Comparison of ENCODE assay signal across 17 cellular contexts in the genomic region with DNA sequence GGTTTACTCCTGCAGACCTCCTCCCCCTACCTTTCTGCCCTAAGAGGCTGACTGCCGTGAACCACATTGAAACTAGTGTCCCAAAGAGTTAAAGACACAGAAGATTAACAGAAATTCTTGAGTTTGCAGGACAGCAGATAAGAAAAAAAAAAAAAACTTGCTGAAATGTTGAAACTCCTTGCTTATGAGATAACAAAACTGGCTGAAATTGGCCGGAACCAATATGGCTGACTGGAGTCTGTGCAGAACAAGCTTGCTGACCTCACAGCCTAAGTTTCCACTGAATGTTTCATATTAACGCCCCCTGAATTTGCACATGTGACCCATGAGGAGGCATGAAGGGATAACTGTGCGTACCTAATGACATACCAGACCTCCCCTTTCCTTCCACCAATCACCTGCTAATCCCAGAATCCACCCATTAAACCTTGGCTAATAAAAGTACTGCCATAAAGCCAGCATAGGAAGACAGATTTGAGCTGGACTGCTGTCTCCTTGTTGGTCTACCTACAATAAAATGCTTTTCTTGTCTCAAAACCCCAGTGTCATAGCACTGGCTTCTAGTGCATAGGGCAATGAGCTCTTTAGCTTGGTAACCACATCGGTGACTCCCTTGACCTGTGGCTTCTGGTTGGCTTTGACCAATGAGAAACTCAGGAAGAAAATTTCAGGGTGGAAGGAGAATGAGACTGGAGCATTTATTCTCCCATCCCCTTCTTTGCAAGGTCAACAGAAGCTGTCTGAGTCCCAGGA.
DNase-seq lines count a peak whose midpoint lies in the region; ATAC-seq and TF ChIP-seq lines count a peak whose summit lies in the region.
"Had no signal": no experiment of that assay in that cellular context is flagged by ENCODE, and none has a peak within 500 bp of the region (broad histone marks: within the 10 kb centered on the region; RNA-seq: fewer than 3 reads in every experiment).

No MANE protein-coding gene starts in this region.

- H3K9me3 ChIP-seq in left ventricle myocardium inferior (replicated peaks): no peaks in the 10 kb centered on the region
- no peaks in the 10 kb centered on the region for H3K9me3 ChIP-seq in right atrium auricular region
- H3K9me3 ChIP-seq: BE2C had no signal

- peaks cover 23% of the 10 kb centered on the region for H3K4me1 Mint-ChIP-seq in brain
- H3K4me1 Mint-ChIP-seq in osteocyte (ENCODE audit: unreplicated experiment): peaks cover 16% of the 10 kb centered on the region
- no peaks in the 10 kb centered on the region for H3K4me1 Mint-ChIP-seq in activated T-cell treated with anti-CD3 and anti-CD28 coated beads, Interleukin-2, amount 50 U/mL, for 72 hours (ENCODE audit: low read depth)
- H3K4me1 Mint-ChIP-seq: CD4-positive, alpha-beta memory T cell had no signal

- DNase-seq in left ventricle myocardium inferior (no peak), right atrium auricular region (ENCODE audit: low spot score) (no peak), osteocyte (ENCODE audit: extremely low spot score, unreplicated experiment) (no peak), CD1c-positive myeloid dendritic cell (ENCODE audit: extremely low spot score) (no peak)
- DNase-seq in activated T-cell treated with anti-CD3 and anti-CD28 coated beads, Interleukin-2, amount 50 U/mL, for 72 hours: no peak
- DNase-seq: BE2C; Calu3; CD4-positive, alpha-beta memory T cell; MM.1S; NCI-H1105 treated with DMSO at 0.1 percent for 48 hours; NCI-H1694; NCI-H2081 treated with DMSO at 0.1 percent for 48 hours; NCI-H748 treated with DMSO at 0.1 percent for 48 hours had no signal

- H3K9me3 Mint-ChIP-seq in brain (peaks cover 0 to 4% (median 3%) of the 10 kb centered on the region in 5 experiments), osteocyte (ENCODE audit: unreplicated experiment) (no peaks in the 10 kb centered on the region)
- H3K9me3 Mint-ChIP-seq in activated T-cell treated with anti-CD3 and anti-CD28 coated beads, Interleukin-2, amount 50 U/mL, for 72 hours: no peaks in the 10 kb centered on the region
- H3K9me3 Mint-ChIP-seq: GM23338 had no signal

- H3K4me3 ChIP-seq in left ventricle myocardium inferior: no peak overlapping the region
- no peak overlapping the region for H3K4me3 ChIP-seq in right atrium auricular region
- H3K4me3 ChIP-seq: GM23338 had no signal

- intact Hi-C loops in left ventricle myocardium inferior (cut with micrococcal nuclease): no loop called here

- H3K36me3 Mint-ChIP-seq in brain: no peaks in the 10 kb centered on the region
- H3K36me3 Mint-ChIP-seq in osteocyte (ENCODE audit: unreplicated experiment): no peaks in the 10 kb centered on the region
- H3K36me3 Mint-ChIP-seq in activated T-cell treated with anti-CD3 and anti-CD28 coated beads, Interleukin-2, amount 50 U/mL, for 72 hours (ENCODE audit: insufficient read depth in 2 of 2): no peaks in the 10 kb centered on the region
- H3K36me3 Mint-ChIP-seq: CD4-positive, alpha-beta memory T cell had no signal

- TF ChIP-seq CTCF in left ventricle myocardium inferior (IDR thresholded peaks at IDR 0.05; ENCODE audit: borderline replicate concordance) (no peak), right atrium auricular region (IDR thresholded peaks at IDR 0.05) (no peak), brain (conservative IDR thresholded peaks at IDR 0.05) (no peak), osteocyte (IDR thresholded peaks at IDR 0.05) (no peak)

- H3K36me3 ChIP-seq in left ventricle myocardium inferior (no peaks in the 10 kb centered on the region), right atrium auricular region (no peaks in the 10 kb centered on the region)
- H3K36me3 ChIP-seq: BE2C had no signal

- H3K4me3 Mint-ChIP-seq in brain: no peak overlapping the region
- no peak overlapping the region for H3K4me3 Mint-ChIP-seq in osteocyte (ENCODE audit: unreplicated experiment)
- no peak overlapping the region for H3K4me3 Mint-ChIP-seq in activated T-cell treated with anti-CD3 and anti-CD28 coated beads, Interleukin-2, amount 50 U/mL, for 72 hours
- H3K4me3 Mint-ChIP-seq: GM23338 had no signal

- H3K27ac ChIP-seq in left ventricle myocardium inferior (replicated peaks) (peak overlapping the region; percentile 22), right atrium auricular region (no peak overlapping the region)

- no peak for ATAC-seq in activated T-cell treated with anti-CD3 and anti-CD28 coated beads, Interleukin-2, amount 50 U/mL, for 72 hours (replicated peaks in 1 of 2)
- ATAC-seq in HG03095 (IDR thresholded peaks at IDR 0.05; ENCODE audit: unreplicated experiment): no peak
- ATAC-seq: GM23338, HCT116 had no signal

- H3K4me1 ChIP-seq in left ventricle myocardium inferior (peaks cover 16% of the 10 kb centered on the region), right atrium auricular region (peaks cover 0 to 14% of the 10 kb centered on the region in 2 donors)
- H3K4me1 ChIP-seq: BE2C had no signal

- H3K27ac Mint-ChIP-seq in brain (peak overlapping the region in 3 of 5 experiments; percentile 36 to 72 (median 70)), osteocyte (ENCODE audit: unreplicated experiment) (peak overlapping the region; percentile 69)
- no peak overlapping the region for H3K27ac Mint-ChIP-seq in activated T-cell treated with anti-CD3 and anti-CD28 coated beads, Interleukin-2, amount 50 U/mL, for 72 hours
- H3K27ac Mint-ChIP-seq: GM23338 had no signal

- H3K27me3 Mint-ChIP-seq in brain: peaks cover 4% of the 10 kb centered on the region
- no peaks in the 10 kb centered on the region for H3K27me3 Mint-ChIP-seq in osteocyte (ENCODE audit: unreplicated experiment)
- no peaks in the 10 kb centered on the region for H3K27me3 Mint-ChIP-seq in activated T-cell treated with anti-CD3 and anti-CD28 coated beads, Interleukin-2, amount 50 U/mL, for 72 hours (ENCODE audit: low read depth)

- no peaks in the 10 kb centered on the region for H3K27me3 ChIP-seq in left ventricle myocardium inferior (ENCODE audit: low read depth)
- H3K27me3 ChIP-seq in right atrium auricular region: no peaks in the 10 kb centered on the region
- H3K27me3 ChIP-seq: BE2C had no signal
